19 cellular contexts compared by ENCODE assay signal in genomic region chr10:93416824-93417223, GRCh38.
DNase-seq lines count a peak whose midpoint lies in the region; ATAC-seq, FAIRE-seq and TF ChIP-seq lines count a peak whose summit lies in the region.
"Had no signal": no experiment of that assay in that cellular context is flagged by ENCODE, and none has a peak within 500 bp of the region (broad histone marks: within the 10 kb centered on the region; RNA-seq: fewer than 3 reads in every experiment).

No MANE protein-coding gene starts in this region.

- no peak for DNase-seq in activated T-cell treated with anti-CD3 and anti-CD28 coated beads, Interleukin-2, amount 50 U/mL, for 24 hours
- DNase-seq in activated T-cell treated with anti-CD3 and anti-CD28 coated beads, Interleukin-2, amount 50 U/mL, for 48 hours: no peak
- DNase-seq in K562 (ENCODE audit: extremely low read depth in 1 of 4, low spot score in 3 of 4): no peak
- no peak for DNase-seq in osteocyte (ENCODE audit: extremely low spot score, unreplicated experiment)
- DNase-seq in putamen (ENCODE audit: low spot score): no peak
- no peak for DNase-seq in NCI-H748 (lab: John Stamatoyannopoulos, UW; ENCODE audit: unreplicated experiment)
- DNase-seq: CD4-positive, alpha-beta T cell; DMS153; EL; HCEC 1CT; HFFc6 had no signal

- no peak for FAIRE-seq in K562 (lab: Jason Lieb, UNC)
- FAIRE-seq: D721Med, G401.6, GM12891, GM19239 had no signal

- peaks cover 38% of the 10 kb centered on the region for H3K4me1 Mint-ChIP-seq in activated T-cell treated with anti-CD3 and anti-CD28 coated beads, Interleukin-2, amount 50 U/mL, for 24 hours (ENCODE audit: low read depth)
- H3K4me1 Mint-ChIP-seq in osteocyte (ENCODE audit: unreplicated experiment): peaks cover 35% of the 10 kb centered on the region

- TF ChIP-seq CTCF in K562 (IDR thresholded peaks at IDR 0.05 in 2 of 3, conservative IDR thresholded peaks at IDR 0.05 in 1 of 3; ENCODE audit: insufficient read depth in 2 of 3, low read depth in 1 of 3, low read length in 3 of 3) (no peak), osteocyte (IDR thresholded peaks at IDR 0.05) (no peak)

- POLR2A ChIA-PET in K562 (lab: Yijun Ruan, JAX): no interaction called here

- H3K4me3 Mint-ChIP-seq in activated T-cell treated with anti-CD3 and anti-CD28 coated beads, Interleukin-2, amount 50 U/mL, for 24 hours: no peak overlapping the region
- H3K4me3 Mint-ChIP-seq in osteocyte (ENCODE audit: unreplicated experiment): no peak overlapping the region
- H3K4me3 Mint-ChIP-seq: CD4-positive, alpha-beta T cell; IgD-negative memory B cell had no signal

- CTCF ChIA-PET in K562 (lab: Yijun Ruan, JAX; ENCODE audit: low intra/inter-chr PET ratio): no interaction called here

- WGBS in K562 (ENCODE audit: insufficient coverage, low coverage, missing lambda C conversion rate): 3% methylated on average over 4 of the region's 4 CpGs

- no peak overlapping the region for H3K27ac ChIP-seq in K562 (ENCODE audit: extremely low read depth, low read depth, low read length)
- H3K27ac ChIP-seq: 22Rv1; BLaER1 treated with 17β-estradiol and CSF1 and Interleukin-3, amounts not matched to agents 10 nM and 100 nM had no signal

- no peaks in the 10 kb centered on the region for H3K4me1 ChIP-seq in K562 (replicated peaks in 1 of 2; ENCODE audit: control insufficient read depth in 2 of 2, insufficient read depth in 2 of 2, low read length in 2 of 2)

- H3K36me3 Mint-ChIP-seq in activated T-cell treated with anti-CD3 and anti-CD28 coated beads, Interleukin-2, amount 50 U/mL, for 24 hours (ENCODE audit: low read depth): peaks cover 41% of the 10 kb centered on the region
- peaks cover 68% of the 10 kb centered on the region for H3K36me3 Mint-ChIP-seq in osteocyte (ENCODE audit: unreplicated experiment)

- no peak overlapping the region for H2AFZ ChIP-seq in K562 (ENCODE audit: low read depth, low read length)

- no peak for TF ChIP-seq RAD21 in K562 (CRISPR knock-in tag; conservative IDR thresholded peaks at IDR 0.05 in 1 of 2, IDR thresholded peaks at IDR 0.05 in 1 of 2)

- H3K4me2 ChIP-seq in K562 (ENCODE audit: insufficient read depth, low read length): no peak overlapping the region
- H3K4me2 ChIP-seq: BLaER1 treated with 17β-estradiol and CSF1 and Interleukin-3, amounts not matched to agents 10 nM and 100 nM had no signal

- H3K27me3 ChIP-seq in K562 (ENCODE audit: control insufficient read depth in 2 of 2, insufficient read depth in 2 of 2, low read length in 2 of 2): peaks cover 4 to 14% of the 10 kb centered on the region in 2 experiments; a peak in 4 of 5 replicates

- no peaks in the 10 kb centered on the region for H3K9me1 ChIP-seq in K562 (ENCODE audit: control insufficient read depth, insufficient read depth, low read length)

- TF ChIP-seq EP300 in K562 (IDR thresholded peaks at IDR 0.05; ENCODE audit: low read length): no peak

- intact Hi-C loops in K562 (cut with micrococcal nuclease): no loop called here

- no peak overlapping the region for H3K4me3 ChIP-seq in K562
- H3K4me3 ChIP-seq: BLaER1 treated with 17β-estradiol and CSF1 and Interleukin-3, amounts not matched to agents 10 nM and 100 nM had no signal

- H4K20me1 ChIP-seq in K562 (replicated peaks; ENCODE audit: control insufficient read depth, insufficient read depth, low read length): no peaks in the 10 kb centered on the region
- H4K20me1 ChIP-seq: BLaER1 treated with 17β-estradiol and CSF1 and Interleukin-3, amounts not matched to agents 10 nM and 100 nM had no signal

- H3K9ac ChIP-seq in K562 (ENCODE audit: insufficient read depth in 1 of 2, low read depth in 2 of 2, low read length in 2 of 2): no peak overlapping the region
- H3K9ac ChIP-seq: BLaER1 treated with 17β-estradiol and CSF1 and Interleukin-3, amounts not matched to agents 10 nM and 100 nM had no signal

- H3K36me3 ChIP-seq in K562 (ENCODE audit: control insufficient read depth, insufficient read depth, low read length): no peaks in the 10 kb centered on the region
- H3K36me3 ChIP-seq: BLaER1 treated with 17β-estradiol and CSF1 and Interleukin-3, amounts not matched to agents 10 nM and 100 nM had no signal

- H3K27ac Mint-ChIP-seq in activated T-cell treated with anti-CD3 and anti-CD28 coated beads, Interleukin-2, amount 50 U/mL, for 24 hours: peak overlapping the region; percentile 8
- H3K27ac Mint-ChIP-seq in osteocyte (ENCODE audit: unreplicated experiment): peak overlapping the region; percentile 67
- H3K27ac Mint-ChIP-seq: CD4-positive, alpha-beta T cell; IgD-negative memory B cell had no signal

- H3K79me2 ChIP-seq in K562 (ENCODE audit: control insufficient read depth, insufficient read depth, low read length): no peaks in the 10 kb centered on the region

- no peak for TF ChIP-seq POLR2A in K562 (conservative IDR thresholded peaks at IDR 0.05)

- H3K9me3 Mint-ChIP-seq in activated T-cell treated with anti-CD3 and anti-CD28 coated beads, Interleukin-2, amount 50 U/mL, for 24 hours: no peaks in the 10 kb centered on the region
- H3K9me3 Mint-ChIP-seq in osteocyte (ENCODE audit: unreplicated experiment): no peaks in the 10 kb centered on the region
- H3K9me3 Mint-ChIP-seq: CD4-positive, alpha-beta T cell; HFFc6 had no signal

- H3K27me3 Mint-ChIP-seq in activated T-cell treated with anti-CD3 and anti-CD28 coated beads, Interleukin-2, amount 50 U/mL, for 24 hours: no peaks in the 10 kb centered on the region
- H3K27me3 Mint-ChIP-seq in osteocyte (ENCODE audit: unreplicated experiment): no peaks in the 10 kb centered on the region
- H3K27me3 Mint-ChIP-seq: CD4-positive, alpha-beta T cell had no signal

- ATAC-seq in K562 (no peak), GM21619 (IDR thresholded peaks at IDR 0.05; ENCODE audit: unreplicated experiment) (no peak)

- H3K9me3 ChIP-seq in K562 (replicated peaks; ENCODE audit: control insufficient read depth, insufficient read depth, low read depth, low read length): no peaks in the 10 kb centered on the region
- H3K9me3 ChIP-seq: BLaER1 treated with 17β-estradiol and CSF1 and Interleukin-3, amounts not matched to agents 10 nM and 100 nM had no signal

- BruUV-seq in K562 (replicated peaks; lab: Mats Ljungman, UMichigan): no TSS peak

- in situ Hi-C loops in K562 (cut with MboI): no loop called here

TF ChIP-seq in K562, 482 proteins besides CTCF, POLR2A, EP300 and RAD21:
- TF ChIP-seq RBM25 (IDR thresholded peaks at IDR 0.05; ENCODE audit: low read depth, low read length, severe bottlenecking) (peak; percentile 63), UBTF (IDR thresholded peaks at IDR 0.05; ENCODE audit: borderline replicate concordance in 1 of 2, low read depth in 2 of 2, low read length in 2 of 2) (no peak)
TF ChIP-seq in K562: peak in this region for 1.
